In genomic region chr10:6336013-6336412, GRCh38 we compare ENCODE assay signal across 27 cellular contexts.
"Had no signal": no experiment of that assay in that cellular context is flagged by ENCODE, and none has a peak within 500 bp of the region (broad histone marks: within the 10 kb centered on the region; RNA-seq: fewer than 3 reads in every experiment).

No MANE protein-coding gene starts in this region.

- H3K27ac Mint-ChIP-seq: activated CD8-positive, alpha-beta T cell treated with anti-CD3 and anti-CD28 coated beads for 36 hours; activated naive CD8-positive, alpha-beta T cell; activated T-cell treated with anti-CD3 and anti-CD28 coated beads, Interleukin-2, amount 50 U/mL, for 24 hours; activated T-helper 1 cell treated with anti-CD3 and anti-CD28 coated beads, Interleukin-12 subunit alpha, Interleukin-12 subunit beta, Interleukin-2, Interleukin-4 antibody, amounts not matched to agents 30 ng/mL and 10 ng/mL and 1 ng/mL, durations not matched to agents 14 hours and 24 hours and 36 hours had no signal

- H3K4me3 Mint-ChIP-seq: activated CD8-positive, alpha-beta T cell treated with anti-CD3 and anti-CD28 coated beads for 36 hours; activated naive CD8-positive, alpha-beta T cell; activated T-cell treated with anti-CD3 and anti-CD28 coated beads, Interleukin-2, amount 50 U/mL, for 24 hours; activated T-helper 1 cell treated with anti-CD3 and anti-CD28 coated beads, Interleukin-12 subunit alpha, Interleukin-12 subunit beta, Interleukin-2, Interleukin-4 antibody, amounts not matched to agents 30 ng/mL and 10 ng/mL and 1 ng/mL, durations not matched to agents 14 hours and 24 hours and 36 hours had no signal

- DNase-seq: activated CD4-positive, alpha-beta T cell treated with anti-CD3 and anti-CD28 coated beads for 4 hours; activated CD8-positive, alpha-beta T cell treated with anti-CD3 and anti-CD28 coated beads for 36 hours; activated effector memory CD4-positive, alpha-beta T cell treated with Interleukin-2 at 50 U/mL for 16 hours; activated naive CD4-positive, alpha-beta T cell treated with Interleukin-2 at 50 U/mL for 16 hours; activated T-cell treated with anti-CD3 and anti-CD28 coated beads, Interleukin-2, amount 50 U/mL, for 24 hours; central memory CD4-positive, alpha-beta T cell; MG63; MV-4-11; NCI-H1092 treated with DMSO at 0.1 percent for 48 hours; NCI-H1417 treated with DMSO at 0.1 percent for 48 hours; NCI-H1694; NCI-H2029; NCI-H2107; NCI-H2171 treated with DMSO at 0.1 percent for 48 hours; NCI-H226; NCI-H526 treated with DMSO at 0.1 percent for 48 hours; NCI-H82; OCI-M1; Right ventricle myocardium superior; RPMI8226; SJCRH30; SK-N-SH; SW 1271 had no signal

- ATAC-seq: activated CD4-positive, CD25-positive, alpha-beta regulatory T cell treated with anti-CD3 and anti-CD28 coated beads, Interleukin-2, amount 50 U/mL, for 24 hours; activated CD8-positive, alpha-beta T cell treated with anti-CD3 and anti-CD28 coated beads for 36 hours; Panc1 had no signal

- H3K27me3 Mint-ChIP-seq: activated CD8-positive, alpha-beta T cell treated with anti-CD3 and anti-CD28 coated beads for 36 hours; activated naive CD8-positive, alpha-beta T cell; activated T-cell treated with anti-CD3 and anti-CD28 coated beads, Interleukin-2, amount 50 U/mL, for 24 hours had no signal
